ENCODE assay signal across 28 cellular contexts in the genomic region with DNA sequence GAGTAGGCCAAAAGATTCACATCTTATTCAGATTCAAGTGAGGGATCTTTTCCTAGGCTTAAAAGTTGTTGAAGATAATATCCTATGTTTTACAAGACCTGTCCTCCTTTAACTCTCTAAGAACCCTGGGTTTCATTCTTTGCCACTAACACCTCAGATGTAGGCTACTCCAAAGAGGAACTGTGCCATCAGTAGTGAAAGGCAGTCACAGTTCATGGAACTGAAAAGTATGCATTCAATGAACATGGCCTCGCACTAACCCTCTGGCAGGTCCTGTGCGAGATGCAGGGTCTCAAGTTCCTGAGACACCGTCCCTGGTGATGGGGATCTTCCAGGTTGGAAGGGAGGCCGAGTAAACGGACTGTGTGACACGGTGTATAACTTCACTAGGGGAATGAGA. TPM values are rescaled to one million over a fixed set of nuclear protein-coding genes. Genes with fewer than 3 reads are reported as not detected.
DNase-seq lines count a peak whose midpoint lies in the region; ATAC-seq, FAIRE-seq and TF ChIP-seq lines count a peak whose summit lies in the region.
"Had no signal": no experiment of that assay in that cellular context is flagged by ENCODE, and none has a peak within 500 bp of the region (broad histone marks: within the 10 kb centered on the region; RNA-seq: fewer than 3 reads in every experiment).

No MANE protein-coding gene starts in this region.

- no peaks in the 10 kb centered on the region for H3K9me3 Mint-ChIP-seq in stimulated activated memory B cell treated with anti-CD40 and anti-IgM and Interleukin-4, amounts not matched to agents 10 μg/mL and 1 μg/mL and 100 μg/mL, for 72 hours
- H3K9me3 Mint-ChIP-seq in type B pancreatic cell, result no peaks in the 10 kb centered on the region
- H3K9me3 Mint-ChIP-seq: CD4-positive, alpha-beta T cell had no signal

- H3K4me3 Mint-ChIP-seq in stimulated activated memory B cell treated with anti-CD40 and anti-IgM and Interleukin-4, amounts not matched to agents 10 μg/mL and 1 μg/mL and 100 μg/mL, for 72 hours, result no peak overlapping the region
- no peak overlapping the region for H3K4me3 Mint-ChIP-seq in type B pancreatic cell
- H3K4me3 Mint-ChIP-seq: CD4-positive, alpha-beta T cell; H9; HFFc6; IgD-negative memory B cell had no signal

- TF ChIP-seq CTCF in type B pancreatic cell (conservative IDR thresholded peaks at IDR 0.05), result no peak

- peak; percentile 49 for FAIRE-seq in GM19239 (lab: Jason Lieb, UNC)

- peaks cover 16% of the 10 kb centered on the region for H3K27me3 Mint-ChIP-seq in stimulated activated memory B cell treated with anti-CD40 and anti-IgM and Interleukin-4, amounts not matched to agents 10 μg/mL and 1 μg/mL and 100 μg/mL, for 72 hours
- H3K27me3 Mint-ChIP-seq in type B pancreatic cell, result peaks cover 25% of the 10 kb centered on the region

- H3K27ac Mint-ChIP-seq in stimulated activated memory B cell treated with anti-CD40 and anti-IgM and Interleukin-4, amounts not matched to agents 10 μg/mL and 1 μg/mL and 100 μg/mL, for 72 hours, result no peak overlapping the region
- H3K27ac Mint-ChIP-seq in type B pancreatic cell, result no peak overlapping the region
- H3K27ac Mint-ChIP-seq: CD4-positive, alpha-beta T cell; H9; HFFc6; IgD-negative memory B cell had no signal

- peak; percentile 49 for ATAC-seq in GM18499 (IDR thresholded peaks at IDR 0.05; ENCODE audit: insufficient read depth, unreplicated experiment)
- ATAC-seq in HG03108 (IDR thresholded peaks at IDR 0.05; ENCODE audit: unreplicated experiment), result peak; percentile 36
- ATAC-seq in stimulated activated memory B cell treated with anti-CD40 and anti-IgM and Interleukin-4, amounts not matched to agents 10 μg/mL and 1 μg/mL and 100 μg/mL, for 72 hours, result peak; percentile 61
- no peak for ATAC-seq in HG02885 (IDR thresholded peaks at IDR 0.05; ENCODE audit: poor library complexity, unreplicated experiment)

- no peaks in the 10 kb centered on the region for H3K36me3 Mint-ChIP-seq in stimulated activated memory B cell treated with anti-CD40 and anti-IgM and Interleukin-4, amounts not matched to agents 10 μg/mL and 1 μg/mL and 100 μg/mL, for 72 hours
- no peaks in the 10 kb centered on the region for H3K36me3 Mint-ChIP-seq in type B pancreatic cell

- H3K4me1 Mint-ChIP-seq in stimulated activated memory B cell treated with anti-CD40 and anti-IgM and Interleukin-4, amounts not matched to agents 10 μg/mL and 1 μg/mL and 100 μg/mL, for 72 hours, result no peaks in the 10 kb centered on the region
- H3K4me1 Mint-ChIP-seq in type B pancreatic cell (ENCODE audit: unreplicated experiment), result no peaks in the 10 kb centered on the region

- DNase-seq in GM19239 (ENCODE audit: insufficient read length, low spot score) (no peak), retina (no peak), type B pancreatic cell (ENCODE audit: extremely low spot score, unreplicated experiment) (no peak)
- DNase-seq in stimulated activated CD4-positive, alpha-beta T cell treated with anti-CD3 and anti-CD28 coated beads, Interleukin-12 subunit alpha, Interleukin-12 subunit beta, amount 100 ng/mL, for 4 hours, result no peak
- DNase-seq: ACHN; Caco-2; CD4-positive, alpha-beta T cell; DMS 273 treated with DMSO at 0.1 percent for 48 hours; DMS79 treated with DMSO at 0.1 percent for 48 hours; GM23248; H9; HFFc6; MV-4-11; NCI-H1105 treated with DMSO at 0.1 percent for 48 hours; NCI-H2029 treated with DMSO at 0.1 percent for 48 hours; NCI-H345; NCI-H524; NCI-H774; NK-92 treated with Interleukin-12 subunit alpha and Interleukin-12 subunit beta, amount 100 ng/mL, for 24 hours; SHP77 treated with DMSO at 0.1 percent for 48 hours; SW 1271; T-helper 2 cell had no signal

RNA-seq across cellular contexts. Expression of gene LGALS14, which starts 4.3 kb away (rescaled TPM):
- 0.48 TPM in 1 of 2 replicates, not detected in the other for total RNA-seq in type B pancreatic cell (ENCODE audit: low replicate concordance)
- total RNA-seq: CD4-positive, alpha-beta T cell; GM23248; H9; HFFc6; M059J had no signal

RNA-seq across cellular contexts. Expression of gene CLC, which starts 29.2 kb away (rescaled TPM):
- total RNA-seq in type B pancreatic cell (ENCODE audit: low replicate concordance), result not detected in 2 replicates
- total RNA-seq: Caco-2; CD4-positive, alpha-beta T cell; GM23248; HFFc6; M059J had no signal

RNA-seq across cellular contexts. Expression of gene LGALS16, which starts 52.9 kb away (rescaled TPM):
- total RNA-seq in type B pancreatic cell (ENCODE audit: low replicate concordance), result not detected in 2 replicates
- total RNA-seq: Caco-2; CD4-positive, alpha-beta T cell; GM23248; H9; HFFc6; M059J had no signal
